34 cellular contexts compared by ENCODE assay signal in the genomic region with DNA sequence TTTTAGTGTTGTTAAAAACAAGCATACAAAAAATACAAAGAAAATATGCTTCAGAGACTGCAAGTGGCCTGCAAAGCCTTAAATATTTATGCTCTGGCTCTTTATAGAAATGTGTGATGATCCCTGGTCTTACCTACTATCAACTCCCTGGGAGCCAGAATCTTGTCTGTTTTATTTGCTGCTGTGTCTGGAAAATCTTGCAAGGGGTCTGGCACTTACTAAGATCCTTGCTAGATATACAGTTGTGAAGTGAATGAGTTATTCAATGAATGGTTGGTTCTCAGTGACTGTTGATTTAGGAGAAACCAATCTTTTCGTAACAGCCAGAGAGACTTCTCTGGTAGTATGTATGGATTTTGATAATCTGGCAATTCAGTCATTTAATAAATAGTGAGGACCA.
"Had no signal": no experiment of that assay in that cellular context is flagged by ENCODE, and none has a peak within 500 bp of the region (broad histone marks: within the 10 kb centered on the region; RNA-seq: fewer than 3 reads in every experiment).

No MANE protein-coding gene starts in this region.

- H3K27ac Mint-ChIP-seq: activated B cell treated with CpG ODN at 0.5 μM for 24 hours; activated CD8-positive, alpha-beta T cell treated with anti-CD3 and anti-CD28 coated beads for 36 hours; activated naive CD4-positive, alpha-beta T cell treated with anti-CD3 and anti-CD28 coated beads for 36 hours; activated naive CD4-positive, alpha-beta T cell treated with anti-CD3 and anti-CD28 coated beads, Interleukin-2, amount 50 U/mL, for 24 hours; activated naive CD8-positive, alpha-beta T cell treated with anti-CD3 and anti-CD28 coated beads for 36 hours; activated naive CD8-positive, alpha-beta T cell treated with anti-CD3 and anti-CD28 coated beads, Interleukin-2, amount 50 U/mL, for 24 hours; activated T-helper 1 cell treated with anti-CD3 and anti-CD28 coated beads, Interleukin-12 subunit alpha, Interleukin-12 subunit beta, Interleukin-2, Interleukin-4 antibody, amounts not matched to agents 30 ng/mL and 10 ng/mL and 1 ng/mL, durations not matched to agents 14 hours and 24 hours and 36 hours; activated T-helper 2 cell treated with anti-CD3 and anti-CD28 coated beads, Interferon-gamma antibody, Interleukin-2, Interleukin-4, amounts not matched to agents 10 μg/mL and 5 μg/mL and 100 μg/mL, durations not matched to agents 14 hours and 24 hours and 36 hours; effector memory CD8-positive, alpha-beta T cell; T-helper 1 cell treated with Interleukin-12 subunit alpha and Interleukin-12 subunit beta and Interleukin-4 antibody, amounts not matched to agents 30 μg/mL and 1 μg/mL, for 36 hours; T-helper 2 cell treated with Interferon-gamma antibody and Interleukin-4, amounts not matched to agents 5 μg/mL and 100 μg/mL, for 36 hours had no signal

- H3K27me3 ChIP-seq: body of pancreas, esophagus muscularis mucosa, foreskin keratinocyte, gastrocnemius medialis, heart left ventricle had no signal

- H3K9me3 ChIP-seq: adrenal gland, body of pancreas, esophagus muscularis mucosa, gastrocnemius medialis, heart left ventricle had no signal

- H3K4me1 ChIP-seq: adrenal gland, gastrocnemius medialis had no signal

- H3K27me3 Mint-ChIP-seq: activated B cell treated with CpG ODN at 0.5 μM for 24 hours; activated CD8-positive, alpha-beta T cell treated with anti-CD3 and anti-CD28 coated beads for 36 hours; activated naive CD4-positive, alpha-beta T cell treated with anti-CD3 and anti-CD28 coated beads, Interleukin-2, amount 50 U/mL, for 24 hours; activated naive CD8-positive, alpha-beta T cell treated with anti-CD3 and anti-CD28 coated beads, Interleukin-2, amount 50 U/mL, for 24 hours had no signal

- H3K36me3 ChIP-seq: adrenal gland, esophagus muscularis mucosa, gastrocnemius medialis, heart left ventricle, WERI-Rb-1 had no signal

- H3K27ac ChIP-seq: adrenal gland, body of pancreas, esophagus muscularis mucosa, foreskin keratinocyte, gastrocnemius medialis, heart left ventricle, WERI-Rb-1 had no signal

- H3K4me1 Mint-ChIP-seq: activated B cell treated with CpG ODN at 0.5 μM for 24 hours; activated naive CD8-positive, alpha-beta T cell treated with anti-CD3 and anti-CD28 coated beads for 36 hours had no signal

- H3K36me3 Mint-ChIP-seq: activated naive CD4-positive, alpha-beta T cell treated with anti-CD3 and anti-CD28 coated beads, Interleukin-2, amount 50 U/mL, for 24 hours; activated naive CD8-positive, alpha-beta T cell treated with anti-CD3 and anti-CD28 coated beads for 36 hours had no signal

- ATAC-seq: activated CD4-positive, CD25-positive, alpha-beta regulatory T cell treated with anti-CD3 and anti-CD28 coated beads, Interleukin-2, amount 50 U/mL, for 24 hours; activated CD8-positive, alpha-beta T cell treated with anti-CD3 and anti-CD28 coated beads for 36 hours; activated naive CD8-positive, alpha-beta T cell treated with anti-CD3 and anti-CD28 coated beads, Interleukin-2, amount 50 U/mL, for 24 hours; body of pancreas; effector memory CD8-positive, alpha-beta T cell; foreskin keratinocyte; gastrocnemius medialis; heart left ventricle had no signal

- H3K4me3 ChIP-seq: adrenal gland, body of pancreas, esophagus muscularis mucosa, gastrocnemius medialis, heart left ventricle had no signal

- H3K4me3 Mint-ChIP-seq: activated B cell treated with CpG ODN at 0.5 μM for 24 hours; activated CD8-positive, alpha-beta T cell treated with anti-CD3 and anti-CD28 coated beads for 36 hours; activated naive CD4-positive, alpha-beta T cell treated with anti-CD3 and anti-CD28 coated beads for 36 hours; activated naive CD4-positive, alpha-beta T cell treated with anti-CD3 and anti-CD28 coated beads, Interleukin-2, amount 50 U/mL, for 24 hours; activated naive CD8-positive, alpha-beta T cell treated with anti-CD3 and anti-CD28 coated beads for 36 hours; activated naive CD8-positive, alpha-beta T cell treated with anti-CD3 and anti-CD28 coated beads, Interleukin-2, amount 50 U/mL, for 24 hours; activated T-helper 1 cell treated with anti-CD3 and anti-CD28 coated beads, Interleukin-12 subunit alpha, Interleukin-12 subunit beta, Interleukin-2, Interleukin-4 antibody, amounts not matched to agents 30 ng/mL and 10 ng/mL and 1 ng/mL, durations not matched to agents 14 hours and 24 hours and 36 hours; effector memory CD8-positive, alpha-beta T cell; T-helper 1 cell treated with Interleukin-12 subunit alpha and Interleukin-12 subunit beta and Interleukin-4 antibody, amounts not matched to agents 30 μg/mL and 1 μg/mL, for 36 hours; T-helper 2 cell treated with Interferon-gamma antibody and Interleukin-4, amounts not matched to agents 5 μg/mL and 100 μg/mL, for 36 hours had no signal

- H3K9me3 Mint-ChIP-seq: activated B cell treated with CpG ODN at 0.5 μM for 24 hours; activated CD8-positive, alpha-beta T cell treated with anti-CD3 and anti-CD28 coated beads for 36 hours; activated naive CD4-positive, alpha-beta T cell treated with anti-CD3 and anti-CD28 coated beads for 36 hours; activated naive CD4-positive, alpha-beta T cell treated with anti-CD3 and anti-CD28 coated beads, Interleukin-2, amount 50 U/mL, for 24 hours; activated naive CD8-positive, alpha-beta T cell treated with anti-CD3 and anti-CD28 coated beads for 36 hours; activated naive CD8-positive, alpha-beta T cell treated with anti-CD3 and anti-CD28 coated beads, Interleukin-2, amount 50 U/mL, for 24 hours; activated T-helper 1 cell treated with anti-CD3 and anti-CD28 coated beads, Interleukin-12 subunit alpha, Interleukin-12 subunit beta, Interleukin-2, Interleukin-4 antibody, amounts not matched to agents 30 ng/mL and 10 ng/mL and 1 ng/mL, durations not matched to agents 14 hours and 24 hours and 36 hours; activated T-helper 2 cell treated with anti-CD3 and anti-CD28 coated beads, Interferon-gamma antibody, Interleukin-2, Interleukin-4, amounts not matched to agents 10 μg/mL and 5 μg/mL and 100 μg/mL, durations not matched to agents 14 hours and 24 hours and 36 hours; effector memory CD8-positive, alpha-beta T cell; T-helper 1 cell treated with Interleukin-12 subunit alpha and Interleukin-12 subunit beta and Interleukin-4 antibody, amounts not matched to agents 30 μg/mL and 1 μg/mL, for 36 hours; T-helper 2 cell treated with Interferon-gamma antibody and Interleukin-4, amounts not matched to agents 5 μg/mL and 100 μg/mL, for 36 hours had no signal

- DNase-seq: activated B cell treated with CpG ODN at 0.5 μM for 24 hours; activated CD4-positive, alpha-beta T cell treated with anti-CD3 and anti-CD28 coated beads for 48 hours; activated CD4-positive, alpha-beta T cell treated with anti-CD3 and anti-CD28 coated beads, Interleukin-2, amount 50 U/mL, for 1 hour; activated CD4-positive, alpha-beta T cell treated with anti-CD3 and anti-CD28 coated beads, Interleukin-2, amount 50 U/mL, for 48 hours; activated CD8-positive, alpha-beta memory T cell treated with anti-CD3 and anti-CD28 coated beads for 24 hours; activated CD8-positive, alpha-beta T cell treated with anti-CD3 and anti-CD28 coated beads for 36 hours; activated effector memory CD4-positive, alpha-beta T cell treated with anti-CD3 and anti-CD28 coated beads, Interleukin-2, amount 50 U/mL, for 16 hours; activated naive CD4-positive, alpha-beta T cell treated with anti-CD3 and anti-CD28 coated beads for 36 hours; activated naive CD8-positive, alpha-beta T cell treated with anti-CD3 and anti-CD28 coated beads for 36 hours; activated naive CD8-positive, alpha-beta T cell treated with anti-CD3 and anti-CD28 coated beads, Interleukin-2, amount 50 U/mL, for 24 hours; activated T-cell treated with anti-CD3 and anti-CD28 coated beads, Interleukin-2, amount 50 U/mL, for 48 hours; adrenal gland; amygdala; aorta; body of pancreas; caudate nucleus; cortex of kidney; dermis blood vessel endothelial cell; effector CD4-positive, alpha-beta T cell; effector memory CD8-positive, alpha-beta T cell; erythroblast; foreskin keratinocyte; gastrocnemius medialis; glutamatergic neuron; heart left ventricle; T1000; WERI-Rb-1 had no signal
